18 cellular contexts compared by ENCODE assay signal in genomic region chr16:75376475-75376907, GRCh38. TPM values are rescaled to one million over a fixed set of nuclear protein-coding genes. Genes with fewer than 3 reads are reported as not detected.
A peak's percentile ranks its signal among the peaks of the same experiment; 100 is the strongest.
DNase-seq lines count a peak whose midpoint lies in the region; ATAC-seq and TF ChIP-seq lines count a peak whose summit lies in the region.
"Had no signal": no experiment of that assay in that cellular context is flagged by ENCODE, and none has a peak within 500 bp of the region (broad histone marks: within the 10 kb centered on the region; RNA-seq: fewer than 3 reads in every experiment).

No MANE protein-coding gene starts in this region.

- no peak overlapping the region for H3K4me3 ChIP-seq in breast epithelium
- H3K4me3 ChIP-seq in endodermal cell (ENCODE audit: low read length): no peak overlapping the region
- H3K4me3 ChIP-seq in right lobe of liver: no peak overlapping the region
- no peak overlapping the region for H3K4me3 ChIP-seq in skeletal muscle tissue (ENCODE audit: low read length in 3 of 3)

- CTCF ChIA-PET in MCF 10A (lab: Yijun Ruan, JAX): interaction anchor here (0.5 to 3.0 kb wide), 4 partner anchors 9 to 510 kb away, joined by 3 to 19 read pairs (median 3); no protein-coding TSS in a partner anchor
- CTCF ChIA-PET in activated CD8-positive, alpha-beta memory T cell treated with anti-CD3 and anti-CD28 coated beads, Interleukin-2, amount 10 ng/mL, durations not matched to agents 7 days and 5 days (lab: Charles Lee): no interaction called here

- TF ChIP-seq CTCF in MCF 10A (IDR thresholded peaks at IDR 0.05; ENCODE audit: unreplicated experiment) (no peak), breast epithelium (IDR thresholded peaks at IDR 0.05) (no peak), endodermal cell (conservative IDR thresholded peaks at IDR 0.05) (no peak), right lobe of liver (IDR thresholded peaks at IDR 0.05) (no peak)

- H3K4me3 Mint-ChIP-seq in MCF 10A (ENCODE audit: unreplicated experiment): no peak overlapping the region
- H3K4me3 Mint-ChIP-seq in endodermal cell: no peak overlapping the region
- H3K4me3 Mint-ChIP-seq in activated CD8-positive, alpha-beta memory T cell treated with anti-CD3 and anti-CD28 coated beads, Interleukin-2, amount 10 ng/mL, durations not matched to agents 7 days and 5 days: no peak overlapping the region
- H3K4me3 Mint-ChIP-seq in naive thymus-derived CD8-positive, alpha-beta T cell: no peak overlapping the region
- H3K4me3 Mint-ChIP-seq: activated naive CD4-positive, alpha-beta T cell treated with anti-CD3 and anti-CD28 coated beads for 36 hours; activated T-cell treated with anti-CD3 and anti-CD28 coated beads, Interleukin-2, amount 50 U/mL, for 4 hours had no signal

- H3K4me1 Mint-ChIP-seq in MCF 10A (ENCODE audit: insufficient read depth, unreplicated experiment): peaks cover 32% of the 10 kb centered on the region
- peaks cover 18% of the 10 kb centered on the region for H3K4me1 Mint-ChIP-seq in endodermal cell
- H3K4me1 Mint-ChIP-seq in activated CD8-positive, alpha-beta memory T cell treated with anti-CD3 and anti-CD28 coated beads, Interleukin-2, amount 10 ng/mL, durations not matched to agents 7 days and 5 days: peaks cover 24% of the 10 kb centered on the region
- peaks cover 19 to 38% (median 29%) of the 10 kb centered on the region in 4 donors for H3K4me1 Mint-ChIP-seq in naive thymus-derived CD8-positive, alpha-beta T cell

- H3K27ac ChIP-seq in breast epithelium (peak overlapping the region in 1 of 2 donors; percentile 19), endodermal cell (ENCODE audit: low read depth, low read length) (peak overlapping the region; percentile 89), right lobe of liver (peak overlapping the region; percentile 32 to 62 (median 54)), skeletal muscle tissue (ENCODE audit: low read depth, low read length) (peak overlapping the region; percentile 71)

- H3K27me3 Mint-ChIP-seq in MCF 10A (ENCODE audit: insufficient read depth, unreplicated experiment): no peaks in the 10 kb centered on the region
- H3K27me3 Mint-ChIP-seq in endodermal cell (ENCODE audit: insufficient read depth): no peaks in the 10 kb centered on the region
- peaks cover 31% of the 10 kb centered on the region for H3K27me3 Mint-ChIP-seq in activated CD8-positive, alpha-beta memory T cell treated with anti-CD3 and anti-CD28 coated beads, Interleukin-2, amount 10 ng/mL, durations not matched to agents 7 days and 5 days
- H3K27me3 Mint-ChIP-seq in naive thymus-derived CD8-positive, alpha-beta T cell: peaks cover 0 to 30% (median 0%) of the 10 kb centered on the region in 5 donors

- 95 to 98% methylated on average over 5 of the region's 5 CpGs for WGBS in endodermal cell (ENCODE audit: insufficient coverage in 1 of 2, insufficient read length in 1 of 2), 2 experiments
- WGBS in right lobe of liver (ENCODE audit: insufficient coverage, low coverage, low lambda C conversion rate, missing lambda C conversion rate): 35% methylated on average over 5 of the region's 5 CpGs

- no peaks in the 10 kb centered on the region for H3K9me3 ChIP-seq in breast epithelium
- H3K9me3 ChIP-seq in endodermal cell (ENCODE audit: control insufficient read depth, low read length): no peaks in the 10 kb centered on the region
- H3K9me3 ChIP-seq in right lobe of liver: no peaks in the 10 kb centered on the region
- H3K9me3 ChIP-seq in skeletal muscle tissue (ENCODE audit: control insufficient read depth in 3 of 3, low read length in 3 of 3): no peaks in the 10 kb centered on the region
- H3K9me3 ChIP-seq: BE2C had no signal

- ATAC-seq in right lobe of liver (peak; percentile 78 to 85 (median 81)), GM21825 (IDR thresholded peaks at IDR 0.05; ENCODE audit: unreplicated experiment) (no peak)
- ATAC-seq in activated CD8-positive, alpha-beta memory T cell treated with anti-CD3 and anti-CD28 coated beads, Interleukin-2, amount 10 ng/mL, durations not matched to agents 7 days and 5 days: no peak
- no peak for ATAC-seq in naive thymus-derived CD8-positive, alpha-beta T cell
- ATAC-seq: activated T-cell treated with anti-CD3 and anti-CD28 coated beads, Interleukin-2, amount 50 U/mL, for 4 hours had no signal

- intact Hi-C loops in MCF 10A (cut with micrococcal nuclease) (loop anchor here (2.0 kb wide), 1 partner anchor 34 kb away; no protein-coding TSS in a partner anchor), breast epithelium (cut with DNase I; ENCODE audit: low total_unique reads) (no loop called here), right lobe of liver (cut with DNase I) (no loop called here)

- no peaks in the 10 kb centered on the region for H3K27me3 ChIP-seq in breast epithelium
- H3K27me3 ChIP-seq in endodermal cell (ENCODE audit: control insufficient read depth, insufficient read depth, low read length, poor library complexity, severe bottlenecking): no peaks in the 10 kb centered on the region
- no peaks in the 10 kb centered on the region for H3K27me3 ChIP-seq in right lobe of liver
- H3K27me3 ChIP-seq in skeletal muscle tissue (ENCODE audit: control insufficient read depth in 3 of 3, insufficient read depth in 3 of 3, low read length in 3 of 3): no peaks in the 10 kb centered on the region
- H3K27me3 ChIP-seq: BE2C had no signal

- no TSS peak for BruUV-seq in MCF 10A (replicated peaks; lab: Mats Ljungman, UMichigan)

- no peak for TF ChIP-seq POLR2A in breast epithelium (IDR thresholded peaks at IDR 0.05)
- no peak for TF ChIP-seq POLR2A in right lobe of liver (IDR thresholded peaks at IDR 0.05)

- peaks cover 36% of the 10 kb centered on the region for H3K36me3 Mint-ChIP-seq in MCF 10A (ENCODE audit: insufficient read depth, unreplicated experiment)
- peaks cover 23% of the 10 kb centered on the region for H3K36me3 Mint-ChIP-seq in endodermal cell (ENCODE audit: low read depth)
- H3K36me3 Mint-ChIP-seq in activated CD8-positive, alpha-beta memory T cell treated with anti-CD3 and anti-CD28 coated beads, Interleukin-2, amount 10 ng/mL, durations not matched to agents 7 days and 5 days: peaks cover 33% of the 10 kb centered on the region
- H3K36me3 Mint-ChIP-seq in naive thymus-derived CD8-positive, alpha-beta T cell: peaks cover 10 to 39% (median 25%) of the 10 kb centered on the region in 3 donors

- POLR2A ChIA-PET in MCF 10A (lab: Yijun Ruan, JAX): interaction anchor here (1.0 to 5.2 kb wide), 5 partner anchors 33 to 126 kb away, joined by 3 to 103 read pairs (median 25); partner anchors contain the start of gene BCAR1
- POLR2A ChIA-PET in naive thymus-derived CD8-positive, alpha-beta T cell (lab: Charles Lee): no interaction called here

- DNase-seq in MCF 10A (ENCODE audit: unreplicated experiment): peak; percentile 70
- DNase-seq in breast epithelium (ENCODE audit: low spot score in 2 of 2): no peak
- peak; percentile 55 for DNase-seq in endodermal cell
- peak in 1 of 3 donors; percentile 37 for DNase-seq in right lobe of liver
- no peak for DNase-seq in activated CD8-positive, alpha-beta memory T cell treated with anti-CD3 and anti-CD28 coated beads, Interleukin-2, amount 10 ng/mL, durations not matched to agents 7 days and 5 days
- DNase-seq in naive thymus-derived CD8-positive, alpha-beta T cell: no peak
- DNase-seq: activated CD4-positive, alpha-beta T cell treated with anti-CD3 and anti-CD28 coated beads, Interleukin-2, amount 50 U/mL, for 4 hours; activated naive CD4-positive, alpha-beta T cell treated with anti-CD3 and anti-CD28 coated beads for 36 hours; activated T-cell treated with anti-CD3 and anti-CD28 coated beads, Interleukin-2, amount 50 U/mL, for 4 hours; anterior cingulate cortex; BE2C; foreskin melanocyte; NCI-H1417 treated with DMSO at 0.1 percent for 48 hours; NCI-H774; SHP77 treated with DMSO at 0.1 percent for 48 hours; stimulated activated CD4-positive, alpha-beta T cell treated with anti-CD3 and anti-CD28 coated beads, Interleukin-4, amount 100 ng/mL, for 24 hours had no signal

- H3K36me3 ChIP-seq in breast epithelium: no peaks in the 10 kb centered on the region
- peaks cover 39% of the 10 kb centered on the region for H3K36me3 ChIP-seq in endodermal cell (ENCODE audit: control insufficient read depth, insufficient read depth, low read length)
- H3K36me3 ChIP-seq in right lobe of liver: no peaks in the 10 kb centered on the region
- H3K36me3 ChIP-seq in skeletal muscle tissue (ENCODE audit: control insufficient read depth in 3 of 3, insufficient read depth in 3 of 3, low read length in 3 of 3): peaks cover 0 to 3% (median 0%) of the 10 kb centered on the region in 3 donors

- H3K4me1 ChIP-seq in breast epithelium (no peaks in the 10 kb centered on the region), endodermal cell (ENCODE audit: control insufficient read depth, insufficient read depth, low read length) (no peaks in the 10 kb centered on the region), right lobe of liver (peaks cover 4 to 41% (median 8%) of the 10 kb centered on the region in 4 donors), skeletal muscle tissue (ENCODE audit: control insufficient read depth in 3 of 3, insufficient read depth in 3 of 3, low read length in 3 of 3) (peaks cover 5 to 7% (median 7%) of the 10 kb centered on the region in 3 donors)
- H3K4me1 ChIP-seq: BE2C had no signal

- H3K27ac Mint-ChIP-seq in MCF 10A (ENCODE audit: low read depth, unreplicated experiment) (peak overlapping the region; percentile 99), endodermal cell (no peak overlapping the region)
- H3K27ac Mint-ChIP-seq in activated CD8-positive, alpha-beta memory T cell treated with anti-CD3 and anti-CD28 coated beads, Interleukin-2, amount 10 ng/mL, durations not matched to agents 7 days and 5 days: no peak overlapping the region
- no peak overlapping the region for H3K27ac Mint-ChIP-seq in naive thymus-derived CD8-positive, alpha-beta T cell
- H3K27ac Mint-ChIP-seq: activated naive CD4-positive, alpha-beta T cell treated with anti-CD3 and anti-CD28 coated beads for 36 hours had no signal

- H3K9me3 Mint-ChIP-seq in MCF 10A (ENCODE audit: unreplicated experiment) (no peaks in the 10 kb centered on the region), endodermal cell (no peaks in the 10 kb centered on the region)
- H3K9me3 Mint-ChIP-seq in activated CD8-positive, alpha-beta memory T cell treated with anti-CD3 and anti-CD28 coated beads, Interleukin-2, amount 10 ng/mL, durations not matched to agents 7 days and 5 days (ENCODE audit: low read depth): no peaks in the 10 kb centered on the region
- H3K9me3 Mint-ChIP-seq in naive thymus-derived CD8-positive, alpha-beta T cell: no peaks in the 10 kb centered on the region
- H3K9me3 Mint-ChIP-seq: activated naive CD4-positive, alpha-beta T cell treated with anti-CD3 and anti-CD28 coated beads for 36 hours; activated T-cell treated with anti-CD3 and anti-CD28 coated beads, Interleukin-2, amount 50 U/mL, for 4 hours had no signal

- no peak overlapping the region for H3K9ac ChIP-seq in endodermal cell (ENCODE audit: extremely low read depth, low read length, poor library complexity, severe bottlenecking)
- H3K9ac ChIP-seq in skeletal muscle tissue (ENCODE audit: low read depth in 1 of 3, low read length in 3 of 3): no peak overlapping the region

RNA-seq across cellular contexts. Expression of gene CFDP1, which starts 56.8 kb away (rescaled TPM):
- total RNA-seq in MCF 10A (2022) (41.3 and 44.7 TPM in 2 replicates), breast epithelium (10 to 100 TPM; 55.5 to 81.9 (median 80.9) TPM), endodermal cell (100 to 1,000 TPM in 1 of 2 donors, 10 to 100 TPM in 1; 88.7 to 117 TPM), right lobe of liver (10 to 100 TPM; 23.9 to 43.3 (median 36.0) TPM), skeletal muscle tissue (49.6 TPM)
- 105 TPM for polyA plus RNA-seq in endodermal cell (2013, experiment 1 of 2)
- polyA plus RNA-seq in endodermal cell (2013, experiment 2 of 2): 101 TPM
- 10 to 100 TPM; 31.4 to 44.0 TPM for total RNA-seq in activated CD8-positive, alpha-beta memory T cell treated with anti-CD3 and anti-CD28 coated beads, Interleukin-2, amount 10 ng/mL, durations not matched to agents 7 days and 5 days
- 10 to 100 TPM; 34.9 to 39.0 TPM for total RNA-seq in naive thymus-derived CD8-positive, alpha-beta T cell
- polyA plus RNA-seq in naive thymus-derived CD8-positive, alpha-beta T cell: 10 to 100 TPM; 34.3 to 36.8 (median 34.5) TPM

Comparison
In these comparisons a context has a peak if more than half of its experiments do, and no peak if none do; other contexts are left out.
1. DNase-seq: peak in MCF 10A (single experiment) and endodermal cell (single experiment); none in breast epithelium (0 of 2), activated CD8-positive, alpha-beta memory T cell treated with anti-CD3 and anti-CD28 coated beads, Interleukin-2, amount 10 ng/mL, durations not matched to agents 7 days and 5 days (single experiment) and naive thymus-derived CD8-positive, alpha-beta T cell (0 of 10).
2. ATAC-seq: peak in right lobe of liver (4 of 4); none in GM21825 (single experiment), activated CD8-positive, alpha-beta memory T cell treated with anti-CD3 and anti-CD28 coated beads, Interleukin-2, amount 10 ng/mL, durations not matched to agents 7 days and 5 days (single experiment) and naive thymus-derived CD8-positive, alpha-beta T cell (0 of 2).